8 cellular contexts compared by ENCODE assay signal in the genomic region with DNA sequence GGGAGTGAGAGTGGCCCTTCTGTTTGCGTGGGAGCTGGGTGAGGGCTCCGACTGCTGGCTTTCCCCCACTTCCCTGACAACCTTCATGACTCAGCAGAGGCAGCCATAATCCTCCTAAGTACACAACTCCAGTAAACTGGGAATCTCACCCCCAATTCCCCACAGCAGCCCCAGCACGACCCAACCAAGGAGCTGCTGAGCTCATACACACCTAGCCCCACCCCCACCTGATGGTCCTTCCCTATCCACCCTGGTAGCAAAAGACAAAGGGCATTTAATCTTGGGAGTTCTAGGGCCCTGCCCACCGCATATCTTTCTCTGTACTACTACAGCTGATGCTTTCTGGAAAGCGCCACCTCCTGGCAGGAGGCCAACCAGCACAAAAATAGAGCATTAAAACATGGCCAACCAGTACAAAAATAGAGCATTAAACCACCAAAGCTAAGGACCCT. TPM values are rescaled to one million over a fixed set of nuclear protein-coding genes. Genes with fewer than 3 reads are reported as not detected.
DNase-seq lines count a peak whose midpoint lies in the region; ATAC-seq, FAIRE-seq and TF ChIP-seq lines count a peak whose summit lies in the region.
"Not testable (repeated sequence)": the region's sequence is repeated elsewhere in the genome, so short reads cannot be mapped to it uniquely, and the experiment has no call there.

No MANE protein-coding gene starts in this region.

- peak overlapping the region in 1 of 2 experiments; percentile 47; a peak in 1 of 6 replicates for H3K27ac ChIP-seq in A549
- H3K27ac ChIP-seq in Karpas-422 (ENCODE audit: low read length); iPS DF 6.9 (ENCODE audit: low read length); psoas muscle: not testable (repeated sequence)

- 78% methylated on average over 5 of the region's 5 CpGs for WGBS in A549 (ENCODE audit: missing lambda C conversion rate)
- WGBS in iPS DF 6.9 (ENCODE audit: insufficient coverage, insufficient read length), result no CpG with 5 or more reads among the region's 5 CpGs
- 50 to 68% (median 58%) methylated on average over 5 of the region's 5 CpGs for WGBS in psoas muscle, 3 donors

- H3K9me2 ChIP-seq in Karpas-422 (replicated peaks; ENCODE audit: insufficient read depth, low read length), result not testable (repeated sequence)

- not testable (repeated sequence) for ATAC-seq in A549
- peak; percentile 31 for ATAC-seq in activated CD8-positive, alpha-beta T cell treated with anti-CD3 and anti-CD28 coated beads for 36 hours
- peak in 3 of 4 donors; percentile 35 to 54 (median 42) for ATAC-seq in psoas muscle

- H3K27ac Mint-ChIP-seq in activated CD8-positive, alpha-beta T cell treated with anti-CD3 and anti-CD28 coated beads for 36 hours, result peak overlapping the region; percentile 79
- peak overlapping the region; percentile 64 for H3K27ac Mint-ChIP-seq in dendritic cell treated with granulocyte-macrophage colony-stimulating factor and Interleukin-4, amounts not matched to agents 40 ng/mL and 50 ng/mL, for 4 days

- not testable (repeated sequence) for TF ChIP-seq RAD21 in A549 (conservative IDR thresholded peaks at IDR 0.05 in 1 of 2, IDR thresholded peaks at IDR 0.05 in 1 of 2)

- H3K9me3 Mint-ChIP-seq in activated CD8-positive, alpha-beta T cell treated with anti-CD3 and anti-CD28 coated beads for 36 hours; dendritic cell treated with granulocyte-macrophage colony-stimulating factor and Interleukin-4, amounts not matched to agents 40 ng/mL and 50 ng/mL, for 4 days: not testable (repeated sequence)

- not testable (repeated sequence) for TF ChIP-seq POLR2A in A549 (IDR thresholded peaks at IDR 0.05; ENCODE audit: low read length)

- H3K4me3 ChIP-seq in A549; Karpas-422 (ENCODE audit: low read length); iPS DF 6.9 (ENCODE audit: low read length); psoas muscle: not testable (repeated sequence)

- peaks cover 49% of the 10 kb centered on the region for H3K36me3 Mint-ChIP-seq in activated CD8-positive, alpha-beta T cell treated with anti-CD3 and anti-CD28 coated beads for 36 hours (ENCODE audit: low read depth)
- H3K36me3 Mint-ChIP-seq in dendritic cell treated with granulocyte-macrophage colony-stimulating factor and Interleukin-4, amounts not matched to agents 40 ng/mL and 50 ng/mL, for 4 days (ENCODE audit: low read depth), result peaks cover 28% of the 10 kb centered on the region

- not testable (repeated sequence) for H3K27me3 ChIP-seq in Karpas-422 (ENCODE audit: low read length); iPS DF 6.9 (ENCODE audit: control insufficient read depth, insufficient read depth, low read length); psoas muscle (ENCODE audit: insufficient read depth in 3 of 3, low read length in 2 of 3)

- intact Hi-C loops in activated CD8-positive, alpha-beta T cell treated with anti-CD3 and anti-CD28 coated beads for 36 hours (cut with micrococcal nuclease); dendritic cell treated with granulocyte-macrophage colony-stimulating factor and Interleukin-4, amounts not matched to agents 40 ng/mL and 50 ng/mL, for 4 days (cut with micrococcal nuclease); psoas muscle (cut with DNase I): not testable (repeated sequence)

- H3K4me1 Mint-ChIP-seq in activated CD8-positive, alpha-beta T cell treated with anti-CD3 and anti-CD28 coated beads for 36 hours (ENCODE audit: low read depth), result peaks cover 88% of the 10 kb centered on the region
- H3K4me1 Mint-ChIP-seq in dendritic cell treated with granulocyte-macrophage colony-stimulating factor and Interleukin-4, amounts not matched to agents 40 ng/mL and 50 ng/mL, for 4 days (ENCODE audit: low read depth), result peaks cover 75% of the 10 kb centered on the region

- not testable (repeated sequence) for H4K20me1 ChIP-seq in Karpas-422 (ENCODE audit: insufficient read depth, low read depth, low read length)

- H3K36me3 ChIP-seq in Karpas-422 (ENCODE audit: insufficient read depth, low read length); iPS DF 6.9 (ENCODE audit: control insufficient read depth, insufficient read depth, low read length); psoas muscle (ENCODE audit: insufficient read depth in 1 of 2, low read depth in 1 of 2): not testable (repeated sequence)

- not testable (repeated sequence) for H3K27me3 Mint-ChIP-seq in activated CD8-positive, alpha-beta T cell treated with anti-CD3 and anti-CD28 coated beads for 36 hours; dendritic cell treated with granulocyte-macrophage colony-stimulating factor and Interleukin-4, amounts not matched to agents 40 ng/mL and 50 ng/mL, for 4 days

- peak in 1 of 2 experiments; percentile 9 for DNase-seq in A549 (ENCODE audit: low read depth in 1 of 2, low spot score in 1 of 2)
- DNase-seq in GM10266 (ENCODE audit: extremely low spot score); psoas muscle: not testable (repeated sequence)
- DNase-seq in Karpas-422, result peak; percentile 57
- DNase-seq in RPMI7951 (ENCODE audit: low read depth), result peak; percentile 51
- DNase-seq in activated CD8-positive, alpha-beta T cell treated with anti-CD3 and anti-CD28 coated beads for 36 hours, result peak; percentile 57
- DNase-seq in iPS DF 6.9 (ENCODE audit: low read depth, low spot score), result peak; percentile 5

- CTCF ChIA-PET in A549 (lab: Yijun Ruan, JAX), result interaction anchor here (0.7 to 2.7 kb wide), 8 partner anchors 9 to 341 kb away, joined by 3 to 16 read pairs (median 4); partner anchors contain the start of genes B3GALNT2 and LYST
- CTCF ChIA-PET in activated CD8-positive, alpha-beta T cell treated with anti-CD3 and anti-CD28 coated beads for 36 hours (lab: Charles Lee), result interaction anchor here (1.1 to 8.5 kb wide), 11 partner anchors 13 to 137 kb away, joined by 3 to 76 read pairs (median 3); no protein-coding TSS in a partner anchor

- POLR2A ChIA-PET in A549 (lab: Yijun Ruan, JAX), result not testable (repeated sequence)
- POLR2A ChIA-PET in activated CD8-positive, alpha-beta T cell treated with anti-CD3 and anti-CD28 coated beads for 36 hours (lab: Charles Lee), result interaction anchor here (0.6 to 1.2 kb wide), 5 partner anchors 8 to 31 kb away, joined by 3 to 4 read pairs (median 3); partner anchors contain the start of gene LYST

- TF ChIP-seq EP300 in A549 (IDR thresholded peaks at IDR 0.05), result not testable (repeated sequence)

- not testable (repeated sequence) for H3K4me3 Mint-ChIP-seq in activated CD8-positive, alpha-beta T cell treated with anti-CD3 and anti-CD28 coated beads for 36 hours; dendritic cell treated with granulocyte-macrophage colony-stimulating factor and Interleukin-4, amounts not matched to agents 40 ng/mL and 50 ng/mL, for 4 days

- 0 out of 3 replicates have a peak overlapping the region, but pooled peaks have one; percentile 5 for H3K4me2 ChIP-seq in A549
- H3K4me2 ChIP-seq in Karpas-422 (ENCODE audit: low read depth, low read length, poor library complexity, severe bottlenecking), result not testable (repeated sequence)

- not testable (repeated sequence) for H2AFZ ChIP-seq in Karpas-422 (ENCODE audit: low read length)

- not testable (repeated sequence) for H3K9ac ChIP-seq in Karpas-422 (ENCODE audit: low read length)

- FAIRE-seq in A549 (lab: Jason Lieb, UNC), result not testable (repeated sequence)

- H3K9me3 ChIP-seq in A549; Karpas-422 (ENCODE audit: low read length); iPS DF 6.9 (ENCODE audit: control insufficient read depth, insufficient read depth, low read length); psoas muscle: not testable (repeated sequence)

- H3K79me2 ChIP-seq in Karpas-422 (ENCODE audit: low read length), result not testable (repeated sequence)

- not testable (repeated sequence) for TF ChIP-seq CTCF in A549 (IDR thresholded peaks at IDR 0.05); psoas muscle (IDR thresholded peaks at IDR 0.05)
- TF ChIP-seq CTCF in GM10266 (IDR thresholded peaks at IDR 0.05; ENCODE audit: control insufficient read depth, insufficient read depth, low read depth, missing control alignments), result peak; percentile 19
- peak; percentile 15 for TF ChIP-seq CTCF in activated CD8-positive, alpha-beta T cell treated with anti-CD3 and anti-CD28 coated beads for 36 hours (IDR thresholded peaks at IDR 0.05)

- H3K4me1 ChIP-seq in A549; iPS DF 6.9 (ENCODE audit: control insufficient read depth, insufficient read depth, low read length): not testable (repeated sequence)
- H3K4me1 ChIP-seq in Karpas-422 (ENCODE audit: low read length), result peaks cover 13% of the 10 kb centered on the region
- H3K4me1 ChIP-seq in psoas muscle, result peaks cover 14% of the 10 kb centered on the region

RNA-seq across cellular contexts. Expression of gene LYST, which starts 21.0 kb away (rescaled TPM):
- polyA plus RNA-seq in A549 (2011; rRNA removed), result 9.4 and 10.9 TPM in 2 replicates
- polyA plus RNA-seq in A549 (2012; cell fraction: cytosol; rRNA removed), result 1.6 and 1.7 TPM in 2 replicates
- polyA plus RNA-seq in A549 (2012; cell fraction: nucleus; rRNA removed), result 2.0 and 3.2 TPM in 2 replicates
- 2.0 to 2.5 TPM (median 2.2 TPM) in 3 replicates for polyA plus RNA-seq in A549 (2017; fragmentation: RNase III; extraction: RNeasy Plus Mini Kit Qiagen cat#74134 plus additional on column Dnase treatment)
- polyA minus RNA-seq in A549 (2011; rRNA and poly(A)+ RNA removed), result 12.9 and 15.1 TPM in 2 replicates
- 4.8 and 7.8 TPM in 2 replicates for total RNA-seq in Karpas-422 (2014; rRNA removed; shearing (Covaris generic); ENCODE audit: low replicate concordance)
- total RNA-seq in RPMI7951 (2014; rRNA removed; shearing (Covaris generic)), result 16.9 and 19.7 TPM in 2 replicates
- 10 to 100 TPM; 77.4 to 87.3 TPM for total RNA-seq in activated CD8-positive, alpha-beta T cell treated with anti-CD3 and anti-CD28 coated beads for 36 hours
- 1 to 10 TPM; 5.6 to 8.6 (median 6.3) TPM for total RNA-seq in psoas muscle
- polyA plus RNA-seq in psoas muscle, result 1 to 10 TPM; 2.4 to 4.2 (median 3.3) TPM
